2 cellular contexts compared by ENCODE assay signal in genomic region chr7:81627565-81628287, GRCh38.
TF ChIP-seq lines count a peak whose summit lies in the region.

No MANE protein-coding gene starts in this region.

TF ChIP-seq in HEK293, 187 proteins besides CTCF, POLR2A, EP300 and RAD21 (continued from another document):
- no peak for TF ChIP-seq ZNF423 (tag by site-specific recombination; IDR thresholded peaks at IDR 0.05)

TF ChIP-seq in SK-N-SH, 30 proteins besides CTCF, POLR2A, EP300 and RAD21 (continued from another document):
- TF ChIP-seq MEF2A (IDR thresholded peaks at IDR 0.05; ENCODE audit: borderline replicate concordance, low read depth) = peak; percentile 43; the same call in 1 of the 2 replicates
- peak; percentile 89; the same call in 1 of the 2 replicates for TF ChIP-seq FOXM1 (IDR thresholded peaks at IDR 0.05; ENCODE audit: low read depth)
- peak; percentile 55; the same call in 1 of the 2 replicates for TF ChIP-seq TEAD4 (IDR thresholded peaks at IDR 0.05; ENCODE audit: borderline replicate concordance, insufficient read depth)
- TF ChIP-seq GABPA (IDR thresholded peaks at IDR 0.05; ENCODE audit: low read depth) = no peak
- no peak for TF ChIP-seq GATA2 (CRISPR knock-in tag; IDR thresholded peaks at IDR 0.05)
- 0 out of 2 replicates have a peak, but pooled peaks have one; percentile 24 for TF ChIP-seq MAX (IDR thresholded peaks at IDR 0.05; ENCODE audit: low read depth)
- no peak for TF ChIP-seq EZH2phosphoT487 (IDR thresholded peaks at IDR 0.05; ENCODE audit: borderline replicate concordance, low read depth)
- TF ChIP-seq RFX5 (IDR thresholded peaks at IDR 0.05; ENCODE audit: low read length) = no peak
- no peak for TF ChIP-seq FOXJ3 (CRISPR knock-in tag; IDR thresholded peaks at IDR 0.05)
- TF ChIP-seq ZBTB33 (IDR thresholded peaks at IDR 0.05; ENCODE audit: borderline replicate concordance, low read depth) = no peak
- TF ChIP-seq FOSL2 (IDR thresholded peaks at IDR 0.05; ENCODE audit: borderline replicate concordance, low read depth) = peak; percentile 93
- TF ChIP-seq SIN3A (IDR thresholded peaks at IDR 0.05; ENCODE audit: borderline replicate concordance, low read depth, low read length) = no peak
- no peak for TF ChIP-seq USF2 (IDR thresholded peaks at IDR 0.05; ENCODE audit: borderline replicate concordance, low read depth, low read length)
- TF ChIP-seq NRF1 (IDR thresholded peaks at IDR 0.05; ENCODE audit: low read depth, low read length) = no peak
- peak; percentile 69; the same call in 1 of the 2 replicates for TF ChIP-seq NFIC (IDR thresholded peaks at IDR 0.05; ENCODE audit: borderline replicate concordance)
- no peak for TF ChIP-seq CHD2 (IDR thresholded peaks at IDR 0.05; ENCODE audit: low read length, partially characterized antibody)
- no peak for TF ChIP-seq IRF3 (IDR thresholded peaks at IDR 0.05; ENCODE audit: low read depth, low read length)
- TF ChIP-seq ELF1 (IDR thresholded peaks at IDR 0.05) = no peak
- peak; percentile 78 for TF ChIP-seq PBX3 (IDR thresholded peaks at IDR 0.05)
- no peak for TF ChIP-seq REST (IDR thresholded peaks at IDR 0.05; ENCODE audit: low read depth, low read length)
- no peak for TF ChIP-seq RCOR1 (IDR thresholded peaks at IDR 0.05; ENCODE audit: low read length)
TF ChIP-seq in SK-N-SH: peak in this region for 12.
